ENCODE assay signal across 18 cellular contexts in the genomic region with DNA sequence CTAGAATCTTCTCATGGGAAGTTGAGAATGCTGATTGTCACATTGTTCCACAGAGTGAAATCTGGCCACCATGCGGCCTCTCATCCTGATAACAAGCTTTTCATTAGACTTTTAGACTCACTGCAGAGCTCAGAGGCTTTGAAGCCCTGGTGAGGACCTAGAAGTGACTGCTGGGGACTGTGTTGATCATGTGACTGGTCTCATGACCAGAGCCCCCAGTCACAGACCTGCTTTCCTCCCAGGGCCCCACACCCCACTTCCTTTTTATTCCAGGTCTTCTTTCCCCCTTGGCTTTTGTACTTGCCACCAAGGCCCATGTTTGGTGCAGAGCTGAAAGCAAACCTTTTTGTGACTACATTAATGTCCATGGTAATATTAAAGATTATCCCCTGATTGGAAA.
"Had no signal": no experiment of that assay in that cellular context is flagged by ENCODE, and none has a peak within 500 bp of the region (broad histone marks: within the 10 kb centered on the region; RNA-seq: fewer than 3 reads in every experiment).

No MANE protein-coding gene starts in this region.

- H3K4me3 ChIP-seq: pancreas, sigmoid colon, spleen, tibial artery had no signal

- ATAC-seq: activated naive CD4-positive, alpha-beta T cell treated with anti-CD3 and anti-CD28 coated beads, Interleukin-2, amount 50 U/mL, for 72 hours; effector memory CD8-positive, alpha-beta T cell; naive thymus-derived CD4-positive, alpha-beta T cell; stimulated activated naive CD8-positive, alpha-beta T cell treated with anti-CD3 and anti-CD28 coated beads, Interleukin-15, Interleukin-2, amounts not matched to agents 100 U/mL and 50 U/mL, for 24 hours had no signal

- H3K4me3 Mint-ChIP-seq: activated B cell treated with CpG ODN at 0.5 μM for 24 hours; activated CD4-positive, alpha-beta memory T cell treated with anti-CD3 and anti-CD28 coated beads for 36 hours; activated T-helper 1 cell treated with anti-CD3 and anti-CD28 coated beads, Interleukin-12 subunit alpha, Interleukin-12 subunit beta, Interleukin-2, Interleukin-4 antibody, amounts not matched to agents 30 ng/mL and 10 ng/mL and 1 ng/mL, durations not matched to agents 14 hours and 24 hours and 36 hours; effector memory CD8-positive, alpha-beta T cell; memory B cell; naive thymus-derived CD4-positive, alpha-beta T cell; T-helper 2 cell treated with Interferon-gamma antibody and Interleukin-4, amounts not matched to agents 5 μg/mL and 100 μg/mL, for 36 hours had no signal

- H3K9me3 Mint-ChIP-seq: activated B cell treated with CpG ODN at 0.5 μM for 24 hours; activated CD4-positive, alpha-beta memory T cell treated with anti-CD3 and anti-CD28 coated beads for 36 hours; activated naive CD4-positive, alpha-beta T cell treated with anti-CD3 and anti-CD28 coated beads, Interleukin-2, amount 50 U/mL, for 72 hours; activated T-helper 1 cell treated with anti-CD3 and anti-CD28 coated beads, Interleukin-12 subunit alpha, Interleukin-12 subunit beta, Interleukin-2, Interleukin-4 antibody, amounts not matched to agents 30 ng/mL and 10 ng/mL and 1 ng/mL, durations not matched to agents 14 hours and 24 hours and 36 hours; effector memory CD8-positive, alpha-beta T cell; memory B cell; naive thymus-derived CD4-positive, alpha-beta T cell; T-helper 2 cell treated with Interferon-gamma antibody and Interleukin-4, amounts not matched to agents 5 μg/mL and 100 μg/mL, for 36 hours had no signal

- H3K9me3 ChIP-seq: pancreas, sigmoid colon, spleen, tibial artery had no signal

- H3K27ac Mint-ChIP-seq: activated B cell treated with CpG ODN at 0.5 μM for 24 hours; activated CD4-positive, alpha-beta memory T cell treated with anti-CD3 and anti-CD28 coated beads for 36 hours; activated naive CD4-positive, alpha-beta T cell treated with anti-CD3 and anti-CD28 coated beads, Interleukin-2, amount 50 U/mL, for 72 hours; activated T-helper 1 cell treated with anti-CD3 and anti-CD28 coated beads, Interleukin-12 subunit alpha, Interleukin-12 subunit beta, Interleukin-2, Interleukin-4 antibody, amounts not matched to agents 30 ng/mL and 10 ng/mL and 1 ng/mL, durations not matched to agents 14 hours and 24 hours and 36 hours; effector memory CD8-positive, alpha-beta T cell; memory B cell; naive thymus-derived CD4-positive, alpha-beta T cell; T-helper 2 cell treated with Interferon-gamma antibody and Interleukin-4, amounts not matched to agents 5 μg/mL and 100 μg/mL, for 36 hours had no signal

- H3K36me3 ChIP-seq: pancreas, sigmoid colon, spleen, tibial artery had no signal

- DNase-seq: activated B cell treated with CpG ODN at 0.5 μM for 24 hours; activated CD4-positive, alpha-beta memory T cell treated with anti-CD3 and anti-CD28 coated beads for 36 hours; activated CD4-positive, alpha-beta T cell treated with anti-CD3 and anti-CD28 coated beads for 4 hours; activated gamma-delta T cell treated with Interleukin-2 at 50 U/mL for 16 hours; activated T-cell treated with anti-CD3 and anti-CD28 coated beads for 4 hours; dermis blood vessel endothelial cell; effector memory CD8-positive, alpha-beta T cell; naive thymus-derived CD4-positive, alpha-beta T cell; pancreas; sigmoid colon; spleen; stimulated activated naive CD8-positive, alpha-beta T cell treated with anti-CD3 and anti-CD28 coated beads, Interleukin-15, Interleukin-2, amounts not matched to agents 100 U/mL and 50 U/mL, for 24 hours; substantia nigra; tibial artery had no signal

- H3K27me3 Mint-ChIP-seq: activated B cell treated with CpG ODN at 0.5 μM for 24 hours; activated CD4-positive, alpha-beta memory T cell treated with anti-CD3 and anti-CD28 coated beads for 36 hours; effector memory CD8-positive, alpha-beta T cell; memory B cell; naive thymus-derived CD4-positive, alpha-beta T cell had no signal

- H3K27ac ChIP-seq: pancreas, sigmoid colon, spleen, tibial artery had no signal

- H3K4me1 ChIP-seq: tibial artery had no signal

- H3K27me3 ChIP-seq: pancreas, sigmoid colon, spleen, tibial artery had no signal
